ENCODE assay signal across 11 cellular contexts in genomic region chr3:69020424-69020823, GRCh38. TPM values are rescaled to one million over a fixed set of nuclear protein-coding genes. Genes with fewer than 3 reads are reported as not detected.
DNase-seq lines count a peak whose midpoint lies in the region; ATAC-seq, FAIRE-seq and TF ChIP-seq lines count a peak whose summit lies in the region.
"Had no signal": no experiment of that assay in that cellular context is flagged by ENCODE, and none has a peak within 500 bp of the region (broad histone marks: within the 10 kb centered on the region; RNA-seq: fewer than 3 reads in every experiment).

No MANE protein-coding gene starts in this region.

- CTCF ChIA-PET in HepG2 (lab: Yijun Ruan, JAX; ENCODE audit: low intra/inter-chr PET ratio, low total read pairs): no interaction called here

- no peaks in the 10 kb centered on the region for H3K79me2 ChIP-seq in HepG2 (ENCODE audit: insufficient read depth, low read length)

- no peak overlapping the region for H3K4me2 ChIP-seq in HepG2 (ENCODE audit: low read depth, low read length)

- TF ChIP-seq CTCF in C4-2B (conservative IDR thresholded peaks at IDR 0.05) (peak; percentile 58), HepG2 (CRISPR knock-in tag; IDR thresholded peaks at IDR 0.05) (no peak)

- intact Hi-C loops in HepG2 (cut with micrococcal nuclease; ENCODE audit: unreplicated experiment): no loop called here

- H3K9me3 ChIP-seq in adipocyte (ENCODE audit: control insufficient read depth, low read length) (no peaks in the 10 kb centered on the region), HepG2 (ENCODE audit: low read length) (no peaks in the 10 kb centered on the region)
- H3K9me3 ChIP-seq: spleen had no signal

- H3K4me3 ChIP-seq in adipocyte (ENCODE audit: low read length): no peak overlapping the region
- no peak overlapping the region for H3K4me3 ChIP-seq in HepG2 (replicated peaks in 1 of 3; ENCODE audit: insufficient read depth in 1 of 3, low read depth in 2 of 3, low read length in 3 of 3)
- H3K4me3 ChIP-seq: SK-N-MC, spleen had no signal

- ATAC-seq in HG03354 (IDR thresholded peaks at IDR 0.05; ENCODE audit: poor library complexity, severe bottlenecking, unreplicated experiment): peak; percentile 44
- peak; percentile 35; the same call in 2 of the 3 replicates for ATAC-seq in HepG2
- no peak for ATAC-seq in GM21825 (IDR thresholded peaks at IDR 0.05; ENCODE audit: unreplicated experiment)
- ATAC-seq: activated CD8-positive, alpha-beta memory T cell treated with anti-CD3 and anti-CD28 coated beads, Interleukin-2, amount 10 ng/mL, durations not matched to agents 7 days and 5 days had no signal

- no peak for TF ChIP-seq POLR2A in HepG2 (IDR thresholded peaks at IDR 0.05; ENCODE audit: insufficient read depth in 1 of 2, low read depth in 2 of 2, low read length in 2 of 2)

- no peaks in the 10 kb centered on the region for H3K4me1 ChIP-seq in adipocyte (ENCODE audit: control insufficient read depth, insufficient read depth, low read length)
- H3K4me1 ChIP-seq in HepG2 (ENCODE audit: insufficient read depth, low read length): 0 out of 2 replicates have a peak, but pooled peaks cover 4% of the 10 kb centered on the region
- H3K4me1 ChIP-seq: spleen had no signal

- H3K36me3 ChIP-seq in adipocyte (ENCODE audit: control insufficient read depth, insufficient read depth, low read length, severe bottlenecking) (peaks cover 76% of the 10 kb centered on the region), HepG2 (replicated peaks in 1 of 2; ENCODE audit: control insufficient read depth in 1 of 2, insufficient read depth in 2 of 2, low read length in 2 of 2) (peaks cover 4 to 15% of the 10 kb centered on the region in 2 experiments; a peak in 4 of 5 replicates)

- no TSS peak for BruUV-seq in HepG2 (replicated peaks; lab: Mats Ljungman, UMichigan)

- H3K27ac ChIP-seq in C4-2B (no peak overlapping the region), HepG2 (ENCODE audit: extremely low read length, insufficient read depth, low read length) (no peak overlapping the region)
- H3K27ac ChIP-seq: SK-N-MC, spleen had no signal

- FAIRE-seq in HepG2 (lab: Jason Lieb, UNC): no peak

- no peak for TF ChIP-seq RAD21 in HepG2 (CRISPR knock-in tag; IDR thresholded peaks at IDR 0.05)

- TF ChIP-seq EP300 in HepG2 (IDR thresholded peaks at IDR 0.05; ENCODE audit: low read depth in 2 of 2, low read length in 2 of 2) (no peak), HepG2 (CRISPR knock-in tag; IDR thresholded peaks at IDR 0.05; ENCODE audit: borderline replicate concordance) (no peak)

- in situ Hi-C loops in HepG2 (cut with HindIII; ENCODE audit: extremely low pct_ligation_motif_present, low pct_unique_long_range_greater_than_20kb): no loop called here

- H3K9ac ChIP-seq in adipocyte (ENCODE audit: low read length): no peak overlapping the region
- no peak overlapping the region for H3K9ac ChIP-seq in HepG2 (ENCODE audit: insufficient read depth, low read depth, low read length)

- 68% methylated on average over 2 of the region's 2 CpGs for WGBS in HepG2 (ENCODE audit: low lambda C conversion rate)

- no peak overlapping the region for H2AFZ ChIP-seq in HepG2 (ENCODE audit: low read length)

- H3K27me3 ChIP-seq in adipocyte (replicated peaks; ENCODE audit: control insufficient read depth, insufficient read depth, low read length) (no peaks in the 10 kb centered on the region), HepG2 (ENCODE audit: control insufficient read depth in 1 of 2, insufficient read depth in 2 of 2, low read length in 2 of 2) (no peaks in the 10 kb centered on the region)
- H3K27me3 ChIP-seq: spleen had no signal

- DNase-seq in adipocyte (ENCODE audit: low read depth) (peak; percentile 29), HepG2 (ENCODE audit: low spot score) (no peak), Ammon's horn (ENCODE audit: low spot score) (no peak)
- no peak for DNase-seq in activated CD4-positive, alpha-beta T cell treated with anti-CD3 and anti-CD28 coated beads for 1 hour
- DNase-seq in activated effector memory CD4-positive, alpha-beta T cell treated with anti-CD3 and anti-CD28 coated beads, Interleukin-2, amount 50 U/mL, for 16 hours: no peak
- DNase-seq: activated CD8-positive, alpha-beta memory T cell treated with anti-CD3 and anti-CD28 coated beads, Interleukin-2, amount 10 ng/mL, durations not matched to agents 7 days and 5 days; spleen had no signal

- POLR2A ChIA-PET in HepG2 (lab: Yijun Ruan, JAX): no interaction called here

- no peaks in the 10 kb centered on the region for H4K20me1 ChIP-seq in HepG2 (ENCODE audit: insufficient read depth, low read length)

TF ChIP-seq in HepG2, 621 proteins besides CTCF, POLR2A, EP300 and RAD21 (continues in another document):
- no peak for TF ChIP-seq ZNF672 (CRISPR knock-in tag; IDR thresholded peaks at IDR 0.05)

RNA-seq across cellular contexts. Expression of gene EOGT, which starts 6.9 kb away (rescaled TPM):
- total RNA-seq in HepG2 (2016; rRNA removed; fragmentation: Illumina TruSeq; extraction: Trizol): 11.1 and 18.6 TPM in 2 replicates
- total RNA-seq in HepG2 (2016; cell fraction: cytosol; rRNA removed; fragmentation: Illumina TruSeq; extraction: Trizol; ENCODE audit: low read depth): 3.7 and 4.8 TPM in 2 replicates
- 11.2 and 19.6 TPM in 2 replicates for total RNA-seq in HepG2 (2016; cell fraction: insoluble cytoplasmic fraction; rRNA removed; fragmentation: Illumina TruSeq; extraction: Trizol)
- 9.0 and 9.6 TPM in 2 replicates for total RNA-seq in HepG2 (2016; cell fraction: membrane; rRNA removed; fragmentation: Illumina TruSeq; extraction: Trizol)
- total RNA-seq in HepG2 (2016; cell fraction: nucleus; rRNA removed; fragmentation: Illumina TruSeq; extraction: Trizol): 23.8 and 31.9 TPM in 2 replicates
- 4.0 and 4.5 TPM in 2 replicates for polyA plus RNA-seq in HepG2 (2011; rRNA removed)
- 1.9 and 3.7 TPM in 2 replicates for polyA plus RNA-seq in HepG2 (2011; cell fraction: cytosol; rRNA removed)
- 4.1 and 4.8 TPM in 2 replicates for polyA plus RNA-seq in HepG2 (2011; cell fraction: nucleus; rRNA removed)
- polyA plus RNA-seq in HepG2 (2012): 4.2 and 4.6 TPM in 2 replicates
- polyA plus RNA-seq in HepG2 (2016; cell fraction: cytosol; fragmentation: Illumina TruSeq; extraction: Trizol; ENCODE audit: low read depth): 1.6 and 1.7 TPM in 2 replicates
- 8.9 and 9.5 TPM in 2 replicates for polyA plus RNA-seq in HepG2 (2016; cell fraction: insoluble cytoplasmic fraction; fragmentation: Illumina TruSeq; extraction: Trizol; ENCODE audit: low read depth)
- polyA plus RNA-seq in HepG2 (2016; cell fraction: membrane; fragmentation: Illumina TruSeq; extraction: Trizol; ENCODE audit: low read depth): 2.7 and 4.0 TPM in 2 replicates
- polyA plus RNA-seq in HepG2 (2016; cell fraction: nucleus; fragmentation: Illumina TruSeq; extraction: Trizol; ENCODE audit: insufficient read depth, low read depth): 31.8 and 33.9 TPM in 2 replicates
- 6.1 and 6.8 TPM in 2 replicates for polyA minus RNA-seq in HepG2 (2011; rRNA and poly(A)+ RNA removed; ENCODE audit: low replicate concordance)
- polyA minus RNA-seq in HepG2 (2011; cell fraction: cytosol; rRNA and poly(A)+ RNA removed): 5.4 and 7.4 TPM in 2 replicates
- polyA minus RNA-seq in HepG2 (2011; cell fraction: nucleus; rRNA and poly(A)+ RNA removed): 23.5 and 24.7 TPM in 2 replicates

RNA-seq across cellular contexts. Expression of gene TMF1, which starts 31.7 kb away (rescaled TPM):
- 38.4 and 48.1 TPM in 2 replicates for total RNA-seq in HepG2 (2016; rRNA removed; fragmentation: Illumina TruSeq; extraction: Trizol)
- 8.6 and 9.6 TPM in 2 replicates for total RNA-seq in HepG2 (2016; cell fraction: cytosol; rRNA removed; fragmentation: Illumina TruSeq; extraction: Trizol; ENCODE audit: low read depth)
- total RNA-seq in HepG2 (2016; cell fraction: insoluble cytoplasmic fraction; rRNA removed; fragmentation: Illumina TruSeq; extraction: Trizol): 38.3 and 48.8 TPM in 2 replicates
- total RNA-seq in HepG2 (2016; cell fraction: membrane; rRNA removed; fragmentation: Illumina TruSeq; extraction: Trizol): 15.4 and 16.8 TPM in 2 replicates
- total RNA-seq in HepG2 (2016; cell fraction: nucleus; rRNA removed; fragmentation: Illumina TruSeq; extraction: Trizol): 43.2 and 48.5 TPM in 2 replicates
- 7.0 and 12.1 TPM in 2 replicates for polyA plus RNA-seq in HepG2 (2011; rRNA removed)
- polyA plus RNA-seq in HepG2 (2011; cell fraction: cytosol; rRNA removed): 3.5 and 3.8 TPM in 2 replicates
- polyA plus RNA-seq in HepG2 (2011; cell fraction: nucleus; rRNA removed): 6.1 and 6.9 TPM in 2 replicates
- polyA plus RNA-seq in HepG2 (2012): 9.9 and 15.6 TPM in 2 replicates
- 2.4 and 3.3 TPM in 2 replicates for polyA plus RNA-seq in HepG2 (2016; cell fraction: cytosol; fragmentation: Illumina TruSeq; extraction: Trizol; ENCODE audit: low read depth)
- polyA plus RNA-seq in HepG2 (2016; cell fraction: insoluble cytoplasmic fraction; fragmentation: Illumina TruSeq; extraction: Trizol; ENCODE audit: low read depth): 22.4 and 23.2 TPM in 2 replicates
- polyA plus RNA-seq in HepG2 (2016; cell fraction: membrane; fragmentation: Illumina TruSeq; extraction: Trizol; ENCODE audit: low read depth): 1.7 and 2.0 TPM in 2 replicates
- 25.2 and 33.0 TPM in 2 replicates for polyA plus RNA-seq in HepG2 (2016; cell fraction: nucleus; fragmentation: Illumina TruSeq; extraction: Trizol; ENCODE audit: insufficient read depth, low read depth)
- polyA minus RNA-seq in HepG2 (2011; rRNA and poly(A)+ RNA removed; ENCODE audit: low replicate concordance): 12.5 and 21.4 TPM in 2 replicates
- polyA minus RNA-seq in HepG2 (2011; cell fraction: cytosol; rRNA and poly(A)+ RNA removed): 11.4 and 15.9 TPM in 2 replicates
- 31.5 and 46.4 TPM in 2 replicates for polyA minus RNA-seq in HepG2 (2011; cell fraction: nucleus; rRNA and poly(A)+ RNA removed)

RNA-seq across cellular contexts. Expression of gene UBA3, which starts 59.7 kb away (rescaled TPM):
- total RNA-seq in HepG2 (2016; rRNA removed; fragmentation: Illumina TruSeq; extraction: Trizol): 49.0 and 62.8 TPM in 2 replicates
- total RNA-seq in HepG2 (2016; cell fraction: cytosol; rRNA removed; fragmentation: Illumina TruSeq; extraction: Trizol; ENCODE audit: low read depth): 4.9 and 6.2 TPM in 2 replicates
- 48.7 and 69.6 TPM in 2 replicates for total RNA-seq in HepG2 (2016; cell fraction: insoluble cytoplasmic fraction; rRNA removed; fragmentation: Illumina TruSeq; extraction: Trizol)
- total RNA-seq in HepG2 (2016; cell fraction: membrane; rRNA removed; fragmentation: Illumina TruSeq; extraction: Trizol): 11.4 and 13.5 TPM in 2 replicates
- total RNA-seq in HepG2 (2016; cell fraction: nucleus; rRNA removed; fragmentation: Illumina TruSeq; extraction: Trizol): 60.4 and 60.5 TPM in 2 replicates
- polyA plus RNA-seq in HepG2 (2011; rRNA removed): 34.6 and 40.7 TPM in 2 replicates
- polyA plus RNA-seq in HepG2 (2011; cell fraction: cytosol; rRNA removed): 14.1 and 18.7 TPM in 2 replicates
- polyA plus RNA-seq in HepG2 (2011; cell fraction: nucleus; rRNA removed): 57.0 and 57.3 TPM in 2 replicates
- polyA plus RNA-seq in HepG2 (2012): 23.3 and 28.5 TPM in 2 replicates
- 2.9 and 3.8 TPM in 2 replicates for polyA plus RNA-seq in HepG2 (2016; cell fraction: cytosol; fragmentation: Illumina TruSeq; extraction: Trizol; ENCODE audit: low read depth)
- polyA plus RNA-seq in HepG2 (2016; cell fraction: insoluble cytoplasmic fraction; fragmentation: Illumina TruSeq; extraction: Trizol; ENCODE audit: low read depth): 51.8 and 55.2 TPM in 2 replicates
- polyA plus RNA-seq in HepG2 (2016; cell fraction: membrane; fragmentation: Illumina TruSeq; extraction: Trizol; ENCODE audit: low read depth): 7.6 and 8.1 TPM in 2 replicates
- 87.4 and 95.0 TPM in 2 replicates for polyA plus RNA-seq in HepG2 (2016; cell fraction: nucleus; fragmentation: Illumina TruSeq; extraction: Trizol; ENCODE audit: insufficient read depth, low read depth)
- 12.6 and 13.2 TPM in 2 replicates for polyA minus RNA-seq in HepG2 (2011; rRNA and poly(A)+ RNA removed; ENCODE audit: low replicate concordance)
- 14.4 and 16.7 TPM in 2 replicates for polyA minus RNA-seq in HepG2 (2011; cell fraction: cytosol; rRNA and poly(A)+ RNA removed)
- 87.9 and 89.9 TPM in 2 replicates for polyA minus RNA-seq in HepG2 (2011; cell fraction: nucleus; rRNA and poly(A)+ RNA removed)
